In the genomic region with DNA sequence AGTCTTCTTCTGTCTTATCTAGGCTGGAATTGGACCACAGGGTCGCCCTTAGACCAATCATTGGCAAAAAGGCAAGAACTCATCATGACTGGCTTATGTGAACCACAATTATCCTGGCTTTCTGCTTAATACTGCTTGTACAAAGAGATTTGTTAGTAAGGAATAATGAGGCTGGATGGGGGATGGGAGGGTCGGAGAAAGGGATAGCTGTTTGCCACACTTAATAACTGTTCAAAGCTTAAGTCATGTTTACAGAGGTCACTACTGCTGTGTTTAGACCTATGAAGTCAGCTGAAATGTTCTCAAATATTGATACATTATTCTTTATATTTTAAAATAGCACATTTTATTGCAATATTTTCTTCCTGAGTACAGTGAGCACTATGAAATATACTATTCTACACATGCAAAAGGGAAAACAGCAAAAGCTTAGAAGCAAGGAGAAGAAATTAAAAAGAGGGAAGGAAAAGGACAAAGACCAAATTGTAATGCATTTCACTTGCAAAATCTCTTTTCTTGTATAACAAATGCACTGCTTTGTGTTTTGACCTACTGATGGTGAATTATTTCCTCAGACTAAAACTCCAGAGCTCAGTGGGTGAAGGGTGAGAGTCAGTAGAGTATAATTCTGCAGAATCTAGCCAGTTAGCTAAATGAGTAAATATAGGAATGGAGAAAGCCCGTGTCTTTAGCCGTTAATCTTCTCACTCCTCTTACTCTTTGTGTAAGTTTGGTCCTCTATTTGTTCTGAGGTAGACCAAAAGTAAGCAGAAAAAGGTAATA, we compare ENCODE assay signal across 18 cellular contexts.
A peak's percentile ranks its signal among the peaks of the same experiment; 100 is the strongest.
DNase-seq lines count a peak whose midpoint lies in the region; ATAC-seq and TF ChIP-seq lines count a peak whose summit lies in the region.
"Had no signal": no experiment of that assay in that cellular context is flagged by ENCODE, and none has a peak within 500 bp of the region (broad histone marks: within the 10 kb centered on the region; RNA-seq: fewer than 3 reads in every experiment).

No MANE protein-coding gene starts in this region.

- H3K27me3 Mint-ChIP-seq in natural killer cell (ENCODE audit: low read depth in 2 of 2): peaks cover 0 to 13% of the 10 kb centered on the region in 2 donors

- ATAC-seq in GM21528 (IDR thresholded peaks at IDR 0.05; ENCODE audit: low FRiP score, unreplicated experiment) (peak; percentile 24), natural killer cell (no peak)
- ATAC-seq: gastrocnemius medialis had no signal

- H3K4me3 ChIP-seq in tibial nerve: no peak overlapping the region
- no peak overlapping the region for H3K4me3 ChIP-seq in prostate gland
- H3K4me3 ChIP-seq: adrenal gland, gastrocnemius medialis, suprapubic skin had no signal

- TF ChIP-seq POLR2A in tibial nerve (IDR thresholded peaks at IDR 0.05) (no peak), prostate gland (IDR thresholded peaks at IDR 0.05) (no peak)

- peak; percentile 52 for DNase-seq in NCI-H69 (lab: John Stamatoyannopoulos, UW)
- peak; percentile 53 for DNase-seq in left kidney (ENCODE audit: low read depth, low spot score)
- peak in 1 of 2 donors; percentile 13 for DNase-seq in tibial nerve (ENCODE audit: low spot score in 2 of 2)
- no peak for DNase-seq in natural killer cell
- DNase-seq in prostate gland (ENCODE audit: low spot score): no peak
- no peak for DNase-seq in T-helper 1 cell
- DNase-seq: activated CD4-positive, alpha-beta T cell treated with anti-CD3 and anti-CD28 coated beads for 48 hours; adrenal gland; DND-41; gastrocnemius medialis; KBM-7; kidney; mesenchymal stem cell; NCI-H187 treated with DMSO at 0.1 percent for 48 hours; NK-92 treated with Interleukin-12 subunit alpha and Interleukin-12 subunit beta, amount 100 ng/mL, for 24 hours; SW 1271 had no signal

- intact Hi-C loops in natural killer cell (cut with micrococcal nuclease) (no loop called here), prostate gland (cut with DNase I) (no loop called here)

- H3K4me3 Mint-ChIP-seq in natural killer cell: no peak overlapping the region

- H3K4me1 ChIP-seq in tibial nerve (peaks cover 0 to 44% (median 5%) of the 10 kb centered on the region in 4 donors), prostate gland (replicated peaks) (no peaks in the 10 kb centered on the region)
- H3K4me1 ChIP-seq: adrenal gland, gastrocnemius medialis, suprapubic skin had no signal

- peak overlapping the region in 3 of 4 donors; percentile 48 to 82 (median 61) for H3K27ac ChIP-seq in tibial nerve
- H3K27ac ChIP-seq in prostate gland: no peak overlapping the region
- H3K27ac ChIP-seq: adrenal gland, gastrocnemius medialis, suprapubic skin had no signal

- H3K9me3 ChIP-seq in tibial nerve (no peaks in the 10 kb centered on the region), prostate gland (no peaks in the 10 kb centered on the region)
- H3K9me3 ChIP-seq: adrenal gland, gastrocnemius medialis, suprapubic skin had no signal

- H3K27me3 ChIP-seq in tibial nerve: no peaks in the 10 kb centered on the region
- H3K27me3 ChIP-seq in prostate gland (replicated peaks; ENCODE audit: insufficient read depth): no peaks in the 10 kb centered on the region
- H3K27me3 ChIP-seq: adrenal gland, gastrocnemius medialis, suprapubic skin had no signal

- H3K36me3 ChIP-seq in tibial nerve (no peaks in the 10 kb centered on the region), prostate gland (no peaks in the 10 kb centered on the region)
- H3K36me3 ChIP-seq: adrenal gland, gastrocnemius medialis, suprapubic skin had no signal

- TF ChIP-seq CTCF in tibial nerve (IDR thresholded peaks at IDR 0.05) (no peak), natural killer cell (IDR thresholded peaks at IDR 0.05) (no peak), prostate gland (IDR thresholded peaks at IDR 0.05) (no peak)

- TF ChIP-seq EP300 in tibial nerve (IDR thresholded peaks at IDR 0.05): peak in 1 of 2 donors; percentile 79

- H3K9me3 Mint-ChIP-seq in natural killer cell: no peaks in the 10 kb centered on the region

- no peak overlapping the region for H3K27ac Mint-ChIP-seq in natural killer cell

- 26 to 54% methylated on average over 4 of the region's 4 CpGs for WGBS in tibial nerve, 2 donors
- 74% methylated on average over 4 of the region's 4 CpGs for WGBS in prostate gland

- H3K4me1 Mint-ChIP-seq in natural killer cell: no peaks in the 10 kb centered on the region

- H3K36me3 Mint-ChIP-seq in natural killer cell: no peaks in the 10 kb centered on the region

Comparison
In these comparisons a context has a peak if more than half of its experiments do, and no peak if none do; other contexts are left out.
1. DNase-seq: peak in NCI-H69 (single experiment) and left kidney (single experiment); none in natural killer cell (single experiment), prostate gland (single experiment) and T-helper 1 cell (0 of 5).
2. H3K27ac ChIP-seq: peak in tibial nerve (3 of 4); none in prostate gland (0 of 2).